20 cellular contexts compared by ENCODE assay signal in the genomic region with DNA sequence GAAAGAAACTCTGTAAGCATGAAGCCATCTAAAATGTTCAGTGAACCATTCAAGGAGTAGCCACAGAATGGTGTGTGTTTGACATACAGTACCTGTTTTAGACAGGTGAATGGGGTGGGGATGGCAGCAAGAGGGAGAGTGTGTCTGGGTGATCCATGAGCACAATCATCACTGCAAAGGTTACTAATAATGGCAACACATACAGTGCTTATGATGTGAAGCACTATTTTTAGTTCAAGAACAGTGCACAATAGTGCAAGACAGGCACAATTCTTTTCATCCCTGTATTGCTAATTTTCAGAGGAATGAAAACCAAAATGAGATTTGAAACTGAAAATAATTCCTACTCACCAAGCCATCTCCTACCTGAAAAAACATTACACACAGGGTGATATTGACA. TPM values are rescaled to one million over a fixed set of nuclear protein-coding genes. Genes with fewer than 3 reads are reported as not detected.
DNase-seq lines count a peak whose midpoint lies in the region; ATAC-seq and TF ChIP-seq lines count a peak whose summit lies in the region.
"Had no signal": no experiment of that assay in that cellular context is flagged by ENCODE, and none has a peak within 500 bp of the region (broad histone marks: within the 10 kb centered on the region; RNA-seq: fewer than 3 reads in every experiment).

No MANE protein-coding gene starts in this region.

- H3K4me1 ChIP-seq in heart left ventricle, result peaks cover 0 to 15% (median 0%) of the 10 kb centered on the region in 12 donors
- H3K4me1 ChIP-seq in left ventricle myocardium inferior, result peaks cover 6% of the 10 kb centered on the region
- peaks cover 43% of the 10 kb centered on the region for H3K4me1 ChIP-seq in neural progenitor cell
- H3K4me1 ChIP-seq: Caco-2 had no signal

- peak overlapping the region; percentile 65 for H3K27ac Mint-ChIP-seq in WTC11
- peak overlapping the region; percentile 61 for H3K27ac Mint-ChIP-seq in neural progenitor cell

- TF ChIP-seq CTCF in heart left ventricle (IDR thresholded peaks at IDR 0.05) (no peak), left ventricle myocardium inferior (IDR thresholded peaks at IDR 0.05; ENCODE audit: borderline replicate concordance) (no peak), WTC11 (IDR thresholded peaks at IDR 0.05) (no peak), neural progenitor cell (IDR thresholded peaks at IDR 0.05) (no peak)

- H3K79me2 ChIP-seq in neural progenitor cell (ENCODE audit: low read depth), result peaks cover 64% of the 10 kb centered on the region

- H4K20me1 ChIP-seq in neural progenitor cell (ENCODE audit: low read depth), result no peaks in the 10 kb centered on the region

- H3K9me3 Mint-ChIP-seq in WTC11 (no peaks in the 10 kb centered on the region), neural progenitor cell (no peaks in the 10 kb centered on the region)
- H3K9me3 Mint-ChIP-seq: CD4-positive, alpha-beta memory T cell had no signal

- H3K4me1 Mint-ChIP-seq in WTC11 (peaks cover 37% of the 10 kb centered on the region), neural progenitor cell (peaks cover 41% of the 10 kb centered on the region)
- H3K4me1 Mint-ChIP-seq: CD4-positive, alpha-beta memory T cell had no signal

- H2AFZ ChIP-seq in neural progenitor cell (replicated peaks), result no peak overlapping the region

- H3K9me3 ChIP-seq in heart left ventricle (no peaks in the 10 kb centered on the region), left ventricle myocardium inferior (replicated peaks) (no peaks in the 10 kb centered on the region), neural progenitor cell (ENCODE audit: low read depth) (no peaks in the 10 kb centered on the region)
- H3K9me3 ChIP-seq: Caco-2 had no signal

- H3K27ac ChIP-seq in heart left ventricle (no peak overlapping the region), left ventricle myocardium inferior (replicated peaks) (no peak overlapping the region), neural progenitor cell (no peak overlapping the region)
- H3K27ac ChIP-seq: RWPE1 had no signal

- DNase-seq in heart left ventricle, result no peak
- no peak for DNase-seq in left ventricle myocardium inferior
- DNase-seq in WTC11 (ENCODE audit: low spot score), result no peak
- DNase-seq in neural progenitor cell (ENCODE audit: low spot score), result no peak
- DNase-seq in NCI-H524 (lab: John Stamatoyannopoulos, UW), result no peak
- DNase-seq: AML-193; Caco-2; CD4-positive, alpha-beta memory T cell; H7; Kasumi-1; NCI-H1105; NCI-H146; NCI-H1930; NCI-H2107; NCI-H526; SHP77 treated with DMSO at 0.1 percent for 48 hours had no signal

- H3K9ac ChIP-seq in neural progenitor cell, result no peak overlapping the region

- no peak for TF ChIP-seq POLR2A in heart left ventricle (IDR thresholded peaks at IDR 0.05)

- CTCF ChIA-PET in WTC11 (lab: Charles Lee), result interaction anchor here (0.9 kb wide), 1 partner anchor 15 kb away, joined by 3 read pairs; the partner anchor contains the start of gene BEND3

- H3K36me3 ChIP-seq in heart left ventricle (peaks cover 0 to under 1% (median 0%) of the 10 kb centered on the region in 9 donors), left ventricle myocardium inferior (no peaks in the 10 kb centered on the region), neural progenitor cell (no peaks in the 10 kb centered on the region)

- peaks cover 24% of the 10 kb centered on the region for H3K36me3 Mint-ChIP-seq in WTC11
- peaks cover 8% of the 10 kb centered on the region for H3K36me3 Mint-ChIP-seq in neural progenitor cell
- H3K36me3 Mint-ChIP-seq: CD4-positive, alpha-beta memory T cell had no signal

- peak; percentile 78 to 84 (median 83) for ATAC-seq in heart left ventricle
- ATAC-seq in GM18868 (IDR thresholded peaks at IDR 0.05; ENCODE audit: unreplicated experiment), result peak; percentile 45
- ATAC-seq in WTC11, result no peak
- no peak for ATAC-seq in GM18502 (IDR thresholded peaks at IDR 0.05; ENCODE audit: poor library complexity, unreplicated experiment)
- ATAC-seq: Panc1 had no signal

- H3K4me3 Mint-ChIP-seq in WTC11, result no peak overlapping the region
- no peak overlapping the region for H3K4me3 Mint-ChIP-seq in neural progenitor cell
- H3K4me3 Mint-ChIP-seq: CD4-positive, alpha-beta memory T cell had no signal

- H3F3A ChIP-seq in neural progenitor cell (ENCODE audit: low read depth), result peaks cover 22% of the 10 kb centered on the region

- no peak overlapping the region for H3K4me3 ChIP-seq in heart left ventricle
- H3K4me3 ChIP-seq in left ventricle myocardium inferior, result no peak overlapping the region
- no peak overlapping the region for H3K4me3 ChIP-seq in neural progenitor cell

- H3K27me3 Mint-ChIP-seq in WTC11 (ENCODE audit: low read depth), result no peaks in the 10 kb centered on the region
- H3K27me3 Mint-ChIP-seq in neural progenitor cell (ENCODE audit: insufficient read depth, low read depth), result no peaks in the 10 kb centered on the region
- H3K27me3 Mint-ChIP-seq: CD4-positive, alpha-beta memory T cell had no signal

- no peaks in the 10 kb centered on the region for H3K27me3 ChIP-seq in heart left ventricle
- no peaks in the 10 kb centered on the region for H3K27me3 ChIP-seq in left ventricle myocardium inferior (ENCODE audit: low read depth)
- H3K27me3 ChIP-seq in neural progenitor cell, result no peaks in the 10 kb centered on the region

- intact Hi-C loops in heart left ventricle (cut with DNase I) (no loop called here), left ventricle myocardium inferior (cut with micrococcal nuclease) (no loop called here)

- H3K4me2 ChIP-seq in neural progenitor cell, result no peak overlapping the region

- POLR2A ChIA-PET in WTC11 (lab: Charles Lee), result no interaction called here

TF ChIP-seq in WTC11, 78 proteins besides CTCF, POLR2A, EP300 and RAD21 (continues in another document):
- no peak for TF ChIP-seq GRHL2 (CRISPR knock-in tag; IDR thresholded peaks at IDR 0.05; ENCODE audit: insufficient replicate concordance, severe bottlenecking)
- no peak for TF ChIP-seq ZNF512 (CRISPR knock-in tag; IDR thresholded peaks at IDR 0.05; ENCODE audit: borderline replicate concordance)
- TF ChIP-seq ETV6 (CRISPR knock-in tag; IDR thresholded peaks at IDR 0.05), result no peak
- TF ChIP-seq ATF1 (CRISPR knock-in tag; IDR thresholded peaks at IDR 0.05), result no peak
- TF ChIP-seq, protein P1, sequence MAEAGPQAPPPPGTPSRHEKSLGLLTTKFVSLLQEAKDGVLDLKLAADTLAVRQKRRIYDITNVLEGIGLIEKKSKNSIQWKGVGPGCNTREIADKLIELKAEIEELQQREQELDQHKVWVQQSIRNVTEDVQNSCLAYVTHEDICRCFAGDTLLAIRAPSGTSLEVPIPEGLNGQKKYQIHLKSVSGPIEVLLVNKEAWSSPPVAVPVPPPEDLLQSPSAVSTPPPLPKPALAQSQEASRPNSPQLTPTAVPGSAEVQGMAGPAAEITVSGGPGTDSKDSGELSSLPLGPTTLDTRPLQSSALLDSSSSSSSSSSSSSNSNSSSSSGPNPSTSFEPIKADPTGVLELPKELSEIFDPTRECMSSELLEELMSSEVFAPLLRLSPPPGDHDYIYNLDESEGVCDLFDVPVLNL (CRISPR knock-in tag; IDR thresholded peaks at IDR 0.05; ENCODE audit: borderline replicate concordance, low read depth), result no peak
- TF ChIP-seq, protein P2, sequence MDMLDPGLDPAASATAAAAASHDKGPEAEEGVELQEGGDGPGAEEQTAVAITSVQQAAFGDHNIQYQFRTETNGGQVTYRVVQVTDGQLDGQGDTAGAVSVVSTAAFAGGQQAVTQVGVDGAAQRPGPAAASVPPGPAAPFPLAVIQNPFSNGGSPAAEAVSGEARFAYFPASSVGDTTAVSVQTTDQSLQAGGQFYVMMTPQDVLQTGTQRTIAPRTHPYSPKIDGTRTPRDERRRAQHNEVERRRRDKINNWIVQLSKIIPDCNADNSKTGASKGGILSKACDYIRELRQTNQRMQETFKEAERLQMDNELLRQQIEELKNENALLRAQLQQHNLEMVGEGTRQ (CRISPR knock-in tag; IDR thresholded peaks at IDR 0.05), result no peak
- TF ChIP-seq ZNF416 (CRISPR knock-in tag; IDR thresholded peaks at IDR 0.05), result no peak

RNA-seq across cellular contexts. Expression of gene BEND3, which starts 14.1 kb away (rescaled TPM):
- total RNA-seq in heart left ventricle (1 to 10 TPM in 8 of 9 donors, under 1 TPM in 1; 0.75 to 2.0 (median 1.5) TPM), left ventricle myocardium inferior (1.5 TPM), WTC11 (2021) (25.4 to 33.8 TPM (median 33.3 TPM) in 3 replicates), neural progenitor cell (ENCODE audit: low replicate concordance) (9.2 and 11.2 TPM in 2 replicates)
- 1 to 10 TPM in 1 of 2 donors, under 1 TPM in 1; 0.30 to 1.1 TPM for polyA plus RNA-seq in heart left ventricle

Comparison
In these comparisons a context has a peak if more than half of its experiments do, and no peak if none do; other contexts are left out.
1. ATAC-seq: peak in heart left ventricle (4 of 4) and GM18868 (single experiment); none in WTC11 (single experiment) and GM18502 (single experiment).